Comparison of ENCODE assay signal across 24 cellular contexts in the genomic region with DNA sequence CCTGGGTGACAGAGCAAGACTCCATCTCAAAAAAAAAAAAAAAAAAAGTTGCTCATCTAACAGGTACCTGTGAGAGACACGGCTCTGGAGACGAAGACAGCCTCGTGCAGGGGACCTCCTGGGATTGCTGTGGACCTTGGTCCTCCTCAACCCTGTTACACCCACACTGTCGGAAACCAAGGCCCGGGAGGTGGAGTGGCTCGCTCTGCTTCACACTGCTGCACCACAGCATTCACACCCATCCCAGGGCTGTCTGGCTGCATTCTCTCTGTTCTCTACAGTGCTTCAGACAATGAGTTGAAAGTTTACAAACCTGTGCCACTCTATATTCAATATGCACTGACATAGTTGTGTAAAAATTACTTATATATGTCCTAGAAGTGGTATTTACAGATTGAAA.
"Had no signal": no experiment of that assay in that cellular context is flagged by ENCODE, and none has a peak within 500 bp of the region (broad histone marks: within the 10 kb centered on the region; RNA-seq: fewer than 3 reads in every experiment).

No MANE protein-coding gene starts in this region.

- H3K27me3 Mint-ChIP-seq: stimulated activated naive CD8-positive, alpha-beta T cell treated with anti-CD3 and anti-CD28 coated beads, Interleukin-15, Interleukin-2, amounts not matched to agents 100 ng/mL and 50 ng/mL, for 24 hours had no signal

- DNase-seq: heart right ventricle; islet precursor cell; left ventricle myocardium inferior; mesendoderm; midbrain; mucosa of descending colon; naive thymus-derived CD4-positive, alpha-beta T cell; ovary; retina; right cardiac atrium; stimulated activated CD4-positive, alpha-beta T cell treated with anti-CD3 and anti-CD28 coated beads, Interleukin-12 subunit alpha, Interleukin-12 subunit beta, amount 100 ng/mL, for 4 hours; stimulated activated CD4-positive, alpha-beta T cell treated with anti-CD3 and anti-CD28 coated beads, Interleukin-15, amount 100 ng/mL, for 24 hours; stimulated activated CD4-positive, alpha-beta T cell treated with anti-CD3 and anti-CD28 coated beads, Interleukin-2, amount 100 ng/mL, for 24 hours; stimulated activated CD4-positive, alpha-beta T cell treated with anti-CD3 and anti-CD28 coated beads, Interleukin-4, amount 100 ng/mL, for 1 hour; stimulated activated naive CD4-positive, alpha-beta T cell; upper lobe of left lung had no signal

- ATAC-seq: heart right ventricle; mucosa of descending colon; naive thymus-derived CD4-positive, alpha-beta T cell; right cardiac atrium had no signal

- H3K4me1 ChIP-seq: left ventricle myocardium inferior, prostate gland, upper lobe of left lung, vagina had no signal

- H3K27me3 ChIP-seq: heart right ventricle, hepatocyte, ovary, tibial nerve, upper lobe of left lung, vagina had no signal

- H3K9me3 Mint-ChIP-seq: naive thymus-derived CD4-positive, alpha-beta T cell; natural killer cell treated with Interleukin-12 subunit alpha and Interleukin-12 subunit beta and Interleukin-15 and Interleukin-18, amount 100 ng/mL, for 72 hours; stimulated activated naive CD8-positive, alpha-beta T cell treated with anti-CD3 and anti-CD28 coated beads, Interleukin-15, Interleukin-2, amounts not matched to agents 100 ng/mL and 50 ng/mL, for 24 hours had no signal

- H3K4me3 Mint-ChIP-seq: naive thymus-derived CD4-positive, alpha-beta T cell; natural killer cell treated with Interleukin-12 subunit alpha and Interleukin-12 subunit beta and Interleukin-15 and Interleukin-18, amount 100 ng/mL, for 72 hours; stimulated activated naive CD8-positive, alpha-beta T cell treated with anti-CD3 and anti-CD28 coated beads, Interleukin-15, Interleukin-2, amounts not matched to agents 100 ng/mL and 50 ng/mL, for 24 hours had no signal

- H3K36me3 Mint-ChIP-seq: naive thymus-derived CD4-positive, alpha-beta T cell; natural killer cell treated with Interleukin-12 subunit alpha and Interleukin-12 subunit beta and Interleukin-15 and Interleukin-18, amount 100 ng/mL, for 72 hours had no signal

- H3K27ac Mint-ChIP-seq: naive thymus-derived CD4-positive, alpha-beta T cell; natural killer cell treated with Interleukin-12 subunit alpha and Interleukin-12 subunit beta and Interleukin-15 and Interleukin-18, amount 100 ng/mL, for 72 hours; stimulated activated naive CD8-positive, alpha-beta T cell treated with anti-CD3 and anti-CD28 coated beads, Interleukin-15, Interleukin-2, amounts not matched to agents 100 ng/mL and 50 ng/mL, for 24 hours had no signal

- H3K9me3 ChIP-seq: heart right ventricle, left ventricle myocardium inferior, mucosa of descending colon, ovary, prostate gland, tibial nerve, upper lobe of left lung, vagina had no signal

- H3K4me3 ChIP-seq: heart right ventricle, hepatocyte, left ventricle myocardium inferior, lung, mucosa of descending colon, ovary, prostate gland, smooth muscle cell, tibial nerve, upper lobe of left lung, vagina had no signal

- H3K36me3 ChIP-seq: heart right ventricle, left ventricle myocardium inferior, ovary, prostate gland, tibial nerve, upper lobe of left lung, vagina had no signal

- H3K27ac ChIP-seq: heart right ventricle, hepatocyte, left ventricle myocardium inferior, ovary, prostate gland, tibial nerve, upper lobe of left lung, vagina had no signal
